22 cellular contexts compared by ENCODE assay signal in the genomic region with DNA sequence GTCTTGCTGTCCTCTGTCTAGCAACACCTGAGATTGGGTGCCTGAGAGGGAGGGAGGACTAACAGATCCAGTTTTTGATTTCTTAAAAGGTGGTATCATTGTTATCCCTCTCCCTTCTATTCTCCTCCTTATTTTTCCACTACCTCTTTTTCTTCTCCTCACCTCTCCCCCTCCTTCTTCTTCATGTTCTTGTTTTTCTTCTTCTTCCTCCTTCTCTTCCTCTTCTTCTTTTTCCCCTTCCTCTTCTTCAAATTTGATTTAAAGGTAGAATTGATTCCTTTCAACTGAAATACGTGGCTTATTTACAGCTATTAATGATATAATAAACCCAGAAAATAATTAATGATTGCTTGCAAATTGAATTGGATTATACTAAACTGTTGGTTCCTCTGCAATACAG.
A peak's percentile ranks its signal among the peaks of the same experiment; 100 is the strongest.
DNase-seq lines count a peak whose midpoint lies in the region; ATAC-seq, FAIRE-seq and TF ChIP-seq lines count a peak whose summit lies in the region.
"Had no signal": no experiment of that assay in that cellular context is flagged by ENCODE, and none has a peak within 500 bp of the region (broad histone marks: within the 10 kb centered on the region; RNA-seq: fewer than 3 reads in every experiment).

No MANE protein-coding gene starts in this region.

- DNase-seq in CD4-positive, alpha-beta memory T cell, result no peak
- no peak for DNase-seq in GM12891 (ENCODE audit: insufficient read length, low spot score)
- no peak for DNase-seq in activated B cell treated with CpG ODN at 0.5 μM for 24 hours
- no peak for DNase-seq in effector memory CD8-positive, alpha-beta T cell
- no peak for DNase-seq in posterior cingulate gyrus
- no peak for DNase-seq in T1000 (lab: John Stamatoyannopoulos, UW)
- DNase-seq in H54 (ENCODE audit: insufficient read length, low spot score), result no peak
- DNase-seq in HT-29 (ENCODE audit: low spot score), result no peak
- DNase-seq: activated CD4-positive, alpha-beta T cell treated with anti-CD3 and anti-CD28 coated beads for 48 hours; activated T-cell treated with anti-CD3 and anti-CD28 coated beads, Interleukin-2, amount 50 U/mL, for 1 hour; AML-193; central memory CD4-positive, alpha-beta T cell; mesendoderm; NCI-H1105 treated with DMSO at 0.1 percent for 48 hours; NCI-H69; Peyer's patch had no signal

- no peaks in the 10 kb centered on the region for H3K27me3 Mint-ChIP-seq in CD4-positive, alpha-beta memory T cell
- H3K27me3 Mint-ChIP-seq in activated B cell treated with CpG ODN at 0.5 μM for 24 hours, result no peaks in the 10 kb centered on the region
- no peaks in the 10 kb centered on the region for H3K27me3 Mint-ChIP-seq in effector memory CD8-positive, alpha-beta T cell

- H3K27ac ChIP-seq in CD4-positive, alpha-beta memory T cell (ENCODE audit: low read depth, low read length), result peak overlapping the region; percentile 41
- H3K27ac ChIP-seq: esophagus muscularis mucosa, prostate gland had no signal

- H3K27ac Mint-ChIP-seq in CD4-positive, alpha-beta memory T cell, result peak overlapping the region; percentile 90 to 99 (median 96)
- peak overlapping the region; percentile 93 for H3K27ac Mint-ChIP-seq in activated B cell treated with CpG ODN at 0.5 μM for 24 hours
- peak overlapping the region; percentile 73 to 96 for H3K27ac Mint-ChIP-seq in effector memory CD8-positive, alpha-beta T cell
- H3K27ac Mint-ChIP-seq: GM23338 had no signal

- TF ChIP-seq POLR2A in GM12891 (IDR thresholded peaks at IDR 0.05; ENCODE audit: low read depth, low read length), result no peak
- no peak for TF ChIP-seq POLR2A in H54 (IDR thresholded peaks at IDR 0.05; ENCODE audit: low read depth, low read length)

- POLR2A ChIA-PET in CD4-positive, alpha-beta memory T cell (lab: Charles Lee; ENCODE audit: partially characterized antibody), result interaction anchor here (0.6 to 16.5 kb wide), 9 partner anchors 22 to 268 kb away, joined by 3 to 630 read pairs (median 7); a partner anchor contains a TSS
- POLR2A ChIA-PET in activated B cell treated with CpG ODN at 0.5 μM for 24 hours (lab: Charles Lee), result interaction anchor here (0.6 to 13.3 kb wide), 10 partner anchors 42 to 354 kb away, joined by 3 to 346 read pairs (median 6); a partner anchor contains a TSS

- CTCF ChIA-PET in CD4-positive, alpha-beta memory T cell (lab: Charles Lee; ENCODE audit: partially characterized antibody), result interaction anchor here (1.3 to 1.8 kb wide), 2 partner anchors 39 to 194 kb away, joined by 6 read pairs; no protein-coding TSS in a partner anchor
- CTCF ChIA-PET in activated B cell treated with CpG ODN at 0.5 μM for 24 hours (lab: Charles Lee), result interaction anchor here (1.2 to 1.9 kb wide), 2 partner anchors 39 to 40 kb away, joined by 3 to 11 read pairs; no protein-coding TSS in a partner anchor

- peaks cover 73 to 95% (median 86%) of the 10 kb centered on the region in 4 donors for H3K4me1 Mint-ChIP-seq in CD4-positive, alpha-beta memory T cell
- peaks cover 87% of the 10 kb centered on the region for H3K4me1 Mint-ChIP-seq in activated B cell treated with CpG ODN at 0.5 μM for 24 hours
- peaks cover 57 to 76% of the 10 kb centered on the region in 2 donors for H3K4me1 Mint-ChIP-seq in effector memory CD8-positive, alpha-beta T cell (ENCODE audit: low read depth in 2 of 2)

- no peak overlapping the region for H3K4me3 ChIP-seq in CD4-positive, alpha-beta memory T cell (ENCODE audit: low read length in 2 of 2)
- H3K4me3 ChIP-seq: esophagus muscularis mucosa, GM23338, Peyer's patch, prostate gland had no signal

- peak overlapping the region in 4 of 8 donors; percentile 2 to 75 (median 64) for H3K4me3 Mint-ChIP-seq in CD4-positive, alpha-beta memory T cell
- peak overlapping the region; percentile 38 for H3K4me3 Mint-ChIP-seq in activated B cell treated with CpG ODN at 0.5 μM for 24 hours
- H3K4me3 Mint-ChIP-seq in effector memory CD8-positive, alpha-beta T cell, result peak overlapping the region in 1 of 2 donors; percentile 57
- H3K4me3 Mint-ChIP-seq: GM23338, neural crest cell had no signal

- intact Hi-C loops in CD4-positive, alpha-beta memory T cell (cut with micrococcal nuclease), result loop anchor here (5.0 kb wide), 2 partner anchors 155 to 370 kb away; no protein-coding TSS in a partner anchor
- intact Hi-C loops in activated B cell treated with CpG ODN at 0.5 μM for 24 hours (cut with micrococcal nuclease) (loop anchor here (2.0 to 5.0 kb wide), 4 partner anchors 102 to 1020 kb away; no protein-coding TSS in a partner anchor), posterior cingulate gyrus (cut with DNase I) (no loop called here)

- TF ChIP-seq CTCF in activated B cell treated with CpG ODN at 0.5 μM for 24 hours (IDR thresholded peaks at IDR 0.05), result no peak

- no peaks in the 10 kb centered on the region for H3K9me3 ChIP-seq in CD4-positive, alpha-beta memory T cell (ENCODE audit: control insufficient read depth in 1 of 2, low read length in 2 of 2)
- H3K9me3 ChIP-seq: esophagus muscularis mucosa, Peyer's patch, prostate gland had no signal

- no peak for ATAC-seq in activated B cell treated with CpG ODN at 0.5 μM for 24 hours (ENCODE audit: low read depth)
- ATAC-seq in effector memory CD8-positive, alpha-beta T cell (replicated peaks), result no peak
- ATAC-seq: GM23338 had no signal

- H3K9me3 Mint-ChIP-seq in CD4-positive, alpha-beta memory T cell, result peaks cover 0 to 5% (median 0%) of the 10 kb centered on the region in 8 donors
- no peaks in the 10 kb centered on the region for H3K9me3 Mint-ChIP-seq in activated B cell treated with CpG ODN at 0.5 μM for 24 hours
- H3K9me3 Mint-ChIP-seq in effector memory CD8-positive, alpha-beta T cell, result no peaks in the 10 kb centered on the region
- H3K9me3 Mint-ChIP-seq: GM23338, neural crest cell had no signal

- H3K27me3 ChIP-seq in CD4-positive, alpha-beta memory T cell (ENCODE audit: insufficient read depth, low read length), result no peaks in the 10 kb centered on the region
- H3K27me3 ChIP-seq: esophagus muscularis mucosa, Peyer's patch had no signal

- FAIRE-seq in GM12891 (lab: Jason Lieb, UNC) (peak; percentile 5), H54 (lab: Jason Lieb, UNC) (no peak)
- FAIRE-seq: D721Med, TTC549 had no signal

- no peaks in the 10 kb centered on the region for H3K36me3 ChIP-seq in CD4-positive, alpha-beta memory T cell (ENCODE audit: insufficient read depth, low read length)
- H3K36me3 ChIP-seq: esophagus muscularis mucosa, Peyer's patch, prostate gland had no signal

- H3K36me3 Mint-ChIP-seq in CD4-positive, alpha-beta memory T cell, result peaks cover 0 to 5% of the 10 kb centered on the region in 2 donors
- H3K36me3 Mint-ChIP-seq in activated B cell treated with CpG ODN at 0.5 μM for 24 hours (ENCODE audit: low read depth), result no peaks in the 10 kb centered on the region
- peaks cover 4% of the 10 kb centered on the region for H3K36me3 Mint-ChIP-seq in effector memory CD8-positive, alpha-beta T cell (ENCODE audit: insufficient read depth)

- peaks cover 85% of the 10 kb centered on the region for H3K4me1 ChIP-seq in CD4-positive, alpha-beta memory T cell (ENCODE audit: insufficient read depth, low read length)
- H3K4me1 ChIP-seq: prostate gland had no signal

TF ChIP-seq in GM12891, 5 proteins besides CTCF, POLR2A, EP300 and RAD21:
- TF ChIP-seq SPI1 (IDR thresholded peaks at IDR 0.05; ENCODE audit: low read depth, low read length) (no peak), POLR2AphosphoS5 (IDR thresholded peaks at IDR 0.05; ENCODE audit: low read depth, low read length) (no peak), TAF1 (IDR thresholded peaks at IDR 0.05; ENCODE audit: low read depth, low read length) (no peak), POU2F2 (IDR thresholded peaks at IDR 0.05; ENCODE audit: low read depth, low read length) (no peak), PAX5 (IDR thresholded peaks at IDR 0.05; ENCODE audit: insufficient read depth, low read length, severe bottlenecking) (no peak)
